22 cellular contexts compared by ENCODE assay signal in the genomic region with DNA sequence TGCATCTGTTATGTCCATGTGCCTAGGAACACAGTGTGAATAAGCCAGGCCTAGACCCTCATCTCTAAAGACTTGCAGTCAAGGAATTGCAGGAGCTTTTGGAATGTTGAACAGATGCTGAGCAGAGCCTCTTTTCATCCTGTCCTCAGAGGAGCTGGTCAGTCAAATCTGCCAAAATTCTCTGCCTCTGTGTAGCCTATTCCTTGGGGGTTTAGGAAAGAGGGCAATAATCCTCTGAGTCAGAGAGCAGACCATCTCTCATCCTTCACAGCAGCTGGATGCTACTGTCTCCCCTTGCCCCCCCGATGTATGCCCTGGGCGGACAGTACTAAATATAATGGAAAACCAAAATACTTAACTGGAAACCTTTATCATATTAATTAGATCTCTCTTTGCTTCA. TPM values are rescaled to one million over a fixed set of nuclear protein-coding genes. Genes with fewer than 3 reads are reported as not detected.
DNase-seq lines count a peak whose midpoint lies in the region; ATAC-seq and TF ChIP-seq lines count a peak whose summit lies in the region.
"Had no signal": no experiment of that assay in that cellular context is flagged by ENCODE, and none has a peak within 500 bp of the region (broad histone marks: within the 10 kb centered on the region; RNA-seq: fewer than 3 reads in every experiment).

No MANE protein-coding gene starts in this region.

- H3K9me3 Mint-ChIP-seq in activated CD4-positive, alpha-beta T cell treated with anti-CD3 and anti-CD28 coated beads for 36 hours (ENCODE audit: low read depth) = peaks cover 18% of the 10 kb centered on the region
- H3K9me3 Mint-ChIP-seq in CD4-positive, alpha-beta T cell = peaks cover 10% of the 10 kb centered on the region

- no peaks in the 10 kb centered on the region for H3K27me3 ChIP-seq in SK-N-SH (ENCODE audit: insufficient read depth)
- no peaks in the 10 kb centered on the region for H3K27me3 ChIP-seq in CD4-positive, alpha-beta T cell (ENCODE audit: control insufficient read depth, insufficient read depth, low read length)
- H3K27me3 ChIP-seq: MG63, Peyer's patch had no signal

- no peaks in the 10 kb centered on the region for H4K20me1 ChIP-seq in SK-N-SH (ENCODE audit: insufficient read depth)

- POLR2A ChIA-PET in SK-N-SH (lab: Yijun Ruan, JAX) = no interaction called here
- POLR2A ChIA-PET in activated CD4-positive, alpha-beta T cell treated with anti-CD3 and anti-CD28 coated beads for 36 hours (lab: Charles Lee) = no interaction called here
- POLR2A ChIA-PET in CD4-positive, alpha-beta T cell (lab: Charles Lee) = no interaction called here

- no peaks in the 10 kb centered on the region for H3F3A ChIP-seq in SK-N-SH (replicated peaks; ENCODE audit: insufficient read depth)

- no peak overlapping the region for H2AFZ ChIP-seq in SK-N-SH (ENCODE audit: low read depth)

- H3K79me2 ChIP-seq in SK-N-SH (ENCODE audit: insufficient read depth) = peaks cover 6% of the 10 kb centered on the region

- peaks cover under 1% of the 10 kb centered on the region for H3K27me3 Mint-ChIP-seq in activated CD4-positive, alpha-beta T cell treated with anti-CD3 and anti-CD28 coated beads for 36 hours
- no peaks in the 10 kb centered on the region for H3K27me3 Mint-ChIP-seq in CD4-positive, alpha-beta T cell
- H3K27me3 Mint-ChIP-seq: IgD-negative memory B cell had no signal

- no peak overlapping the region for H3K9ac ChIP-seq in SK-N-SH

- H3K4me3 Mint-ChIP-seq in activated CD4-positive, alpha-beta T cell treated with anti-CD3 and anti-CD28 coated beads for 36 hours = no peak overlapping the region
- H3K4me3 Mint-ChIP-seq in CD4-positive, alpha-beta T cell = no peak overlapping the region
- H3K4me3 Mint-ChIP-seq: CD4-positive, alpha-beta memory T cell; IgD-negative memory B cell had no signal

- TF ChIP-seq EP300 in SK-N-SH (IDR thresholded peaks at IDR 0.05; ENCODE audit: borderline replicate concordance in 1 of 2, low read depth in 1 of 2, low read length in 1 of 2) = no peak

- no peaks in the 10 kb centered on the region for H3K36me3 ChIP-seq in SK-N-SH (replicated peaks in 1 of 2; ENCODE audit: control insufficient read depth in 1 of 2, insufficient read depth in 2 of 2, low read length in 1 of 2)
- H3K36me3 ChIP-seq: MG63, Peyer's patch had no signal

- no peak overlapping the region for H3K27ac Mint-ChIP-seq in activated CD4-positive, alpha-beta T cell treated with anti-CD3 and anti-CD28 coated beads for 36 hours
- no peak overlapping the region for H3K27ac Mint-ChIP-seq in CD4-positive, alpha-beta T cell
- H3K27ac Mint-ChIP-seq: CD4-positive, alpha-beta memory T cell; IgD-negative memory B cell had no signal

- no peaks in the 10 kb centered on the region for H3K9me2 ChIP-seq in SK-N-SH

- H3K4me3 ChIP-seq in SK-N-SH (ENCODE audit: low read depth in 2 of 2, low read length in 1 of 2) = no peak overlapping the region
- H3K4me3 ChIP-seq in fibroblast of mammary gland (ENCODE audit: control insufficient read depth, low read depth, low read length) = no peak overlapping the region
- H3K4me3 ChIP-seq: MG63, Peyer's patch had no signal

- H3K4me2 ChIP-seq in SK-N-SH = no peak overlapping the region

- TF ChIP-seq RAD21 in SK-N-SH (IDR thresholded peaks at IDR 0.05; ENCODE audit: low read length) = no peak

- H3K36me3 Mint-ChIP-seq in activated CD4-positive, alpha-beta T cell treated with anti-CD3 and anti-CD28 coated beads for 36 hours (ENCODE audit: low read depth) = no peaks in the 10 kb centered on the region
- H3K36me3 Mint-ChIP-seq in CD4-positive, alpha-beta T cell (ENCODE audit: low read depth) = no peaks in the 10 kb centered on the region
- H3K36me3 Mint-ChIP-seq: CD4-positive, alpha-beta memory T cell; IgD-negative memory B cell had no signal

- intact Hi-C loops in sciatic nerve (cut with DNase I) = no loop called here
- intact Hi-C loops in activated CD4-positive, alpha-beta T cell treated with anti-CD3 and anti-CD28 coated beads for 36 hours (cut with DNase I, micrococcal nuclease) = no loop called here
- intact Hi-C loops in CD4-positive, alpha-beta T cell (cut with DNase I, micrococcal nuclease) = no loop called here

- peaks cover 17% of the 10 kb centered on the region for H3K9me3 ChIP-seq in SK-N-SH
- H3K9me3 ChIP-seq in CD4-positive, alpha-beta T cell (ENCODE audit: control insufficient read depth, low read length) = peaks cover 17% of the 10 kb centered on the region

- H3K27ac ChIP-seq in SK-N-SH (ENCODE audit: low read depth in 2 of 2, low read length in 1 of 2) = peak overlapping the region in 1 of 2 experiments; percentile 53; a peak in 2 of 4 replicates
- H3K27ac ChIP-seq in CD4-positive, alpha-beta T cell (ENCODE audit: low read depth, low read length) = no peak overlapping the region
- H3K27ac ChIP-seq: Peyer's patch had no signal

- CTCF ChIA-PET in SK-N-SH (lab: Yijun Ruan, JAX) = no interaction called here
- CTCF ChIA-PET in activated CD4-positive, alpha-beta T cell treated with anti-CD3 and anti-CD28 coated beads for 36 hours (lab: Charles Lee) = no interaction called here
- CTCF ChIA-PET in CD4-positive, alpha-beta T cell (lab: Charles Lee) = no interaction called here

- peaks cover 0 to 6% of the 10 kb centered on the region in 2 experiments; a peak in 2 of 4 replicates for H3K4me1 ChIP-seq in SK-N-SH (ENCODE audit: control insufficient read depth in 1 of 2, insufficient read depth in 2 of 2, low read depth in 1 of 2, low read length in 1 of 2)
- H3K4me1 ChIP-seq: Peyer's patch had no signal

- 63% methylated on average over 2 of the region's 2 CpGs for WGBS in SK-N-SH (ENCODE audit: low lambda C conversion rate)

- no peak for TF ChIP-seq CTCF in SK-N-SH (IDR thresholded peaks at IDR 0.05)
- no peak for TF ChIP-seq CTCF in fibroblast of mammary gland (conservative IDR thresholded peaks at IDR 0.05; ENCODE audit: control insufficient read depth, insufficient read depth, low read depth, low read length)
- no peak for TF ChIP-seq CTCF in CD4-positive, alpha-beta T cell (IDR thresholded peaks at IDR 0.05)

- peak; percentile 26 for DNase-seq in SK-N-SH
- peak; percentile 7 for DNase-seq in NCI-H69 (lab: John Stamatoyannopoulos, UW)
- DNase-seq in fibroblast of mammary gland (ENCODE audit: low read depth) = peak; percentile 82
- no peak for DNase-seq in sciatic nerve (ENCODE audit: low spot score)
- no peak for DNase-seq in activated CD4-positive, alpha-beta T cell treated with anti-CD3 and anti-CD28 coated beads for 36 hours
- no peak for DNase-seq in CD4-positive, alpha-beta T cell
- DNase-seq: 8988T; CD4-positive, alpha-beta memory T cell; DMS79 treated with DMSO at 0.1 percent for 48 hours; H7; Karpas-422; MG63; NCI-H1048; NCI-H1436 treated with DMSO at 0.1 percent for 48 hours; NCI-H2029 treated with DMSO at 0.1 percent for 48 hours; NCI-H2171; NCI-H526; Peyer's patch; SHP77 had no signal

- ATAC-seq in SK-N-SH treated with all-trans-retinoic acid at 6 μM for 48 hours = no peak; the same call in 2 of the 3 replicates
- peak; percentile 30 for ATAC-seq in sciatic nerve
- ATAC-seq in activated CD4-positive, alpha-beta T cell treated with anti-CD3 and anti-CD28 coated beads for 36 hours = no peak
- no peak for ATAC-seq in CD4-positive, alpha-beta T cell (ENCODE audit: poor library complexity)
- ATAC-seq in esophagus mucosa = no peak

- no peaks in the 10 kb centered on the region for H3K4me1 Mint-ChIP-seq in activated CD4-positive, alpha-beta T cell treated with anti-CD3 and anti-CD28 coated beads for 36 hours
- H3K4me1 Mint-ChIP-seq in CD4-positive, alpha-beta T cell (ENCODE audit: low read depth) = no peaks in the 10 kb centered on the region
- H3K4me1 Mint-ChIP-seq: CD4-positive, alpha-beta memory T cell; IgD-negative memory B cell had no signal

TF ChIP-seq in SK-N-SH, 30 proteins besides CTCF, POLR2A, EP300 and RAD21 (continues in another document):
- TF ChIP-seq MEF2A (IDR thresholded peaks at IDR 0.05; ENCODE audit: borderline replicate concordance, low read depth) (no peak), POLR2AphosphoS5 (IDR thresholded peaks at IDR 0.05; ENCODE audit: low read depth, low read length) (no peak), JUND (IDR thresholded peaks at IDR 0.05) (no peak)
- TF ChIP-seq, protein P1, sequence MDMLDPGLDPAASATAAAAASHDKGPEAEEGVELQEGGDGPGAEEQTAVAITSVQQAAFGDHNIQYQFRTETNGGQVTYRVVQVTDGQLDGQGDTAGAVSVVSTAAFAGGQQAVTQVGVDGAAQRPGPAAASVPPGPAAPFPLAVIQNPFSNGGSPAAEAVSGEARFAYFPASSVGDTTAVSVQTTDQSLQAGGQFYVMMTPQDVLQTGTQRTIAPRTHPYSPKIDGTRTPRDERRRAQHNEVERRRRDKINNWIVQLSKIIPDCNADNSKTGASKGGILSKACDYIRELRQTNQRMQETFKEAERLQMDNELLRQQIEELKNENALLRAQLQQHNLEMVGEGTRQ (IDR thresholded peaks at IDR 0.05; ENCODE audit: borderline replicate concordance, low read depth, low read length) = no peak
- TF ChIP-seq, protein P2, sequence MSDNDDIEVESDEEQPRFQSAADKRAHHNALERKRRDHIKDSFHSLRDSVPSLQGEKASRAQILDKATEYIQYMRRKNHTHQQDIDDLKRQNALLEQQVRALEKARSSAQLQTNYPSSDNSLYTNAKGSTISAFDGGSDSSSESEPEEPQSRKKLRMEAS (IDR thresholded peaks at IDR 0.05; ENCODE audit: low read depth) = no peak

TF ChIP-seq in SK-N-SH treated with all-trans-retinoic acid at 6 μM for 48 hours, 23 proteins besides CTCF, POLR2A, EP300 and RAD21 (continues in another document):
- TF ChIP-seq CSDC2 (CRISPR knock-in tag; IDR thresholded peaks at IDR 0.05) = no peak
- no peak for TF ChIP-seq GLIS3 (CRISPR knock-in tag; IDR thresholded peaks at IDR 0.05)
- TF ChIP-seq OSR1 (CRISPR knock-in tag; IDR thresholded peaks at IDR 0.05) = no peak
- TF ChIP-seq BACH2 (CRISPR knock-in tag; IDR thresholded peaks at IDR 0.05; ENCODE audit: borderline replicate concordance) = no peak
- TF ChIP-seq, protein P3, sequence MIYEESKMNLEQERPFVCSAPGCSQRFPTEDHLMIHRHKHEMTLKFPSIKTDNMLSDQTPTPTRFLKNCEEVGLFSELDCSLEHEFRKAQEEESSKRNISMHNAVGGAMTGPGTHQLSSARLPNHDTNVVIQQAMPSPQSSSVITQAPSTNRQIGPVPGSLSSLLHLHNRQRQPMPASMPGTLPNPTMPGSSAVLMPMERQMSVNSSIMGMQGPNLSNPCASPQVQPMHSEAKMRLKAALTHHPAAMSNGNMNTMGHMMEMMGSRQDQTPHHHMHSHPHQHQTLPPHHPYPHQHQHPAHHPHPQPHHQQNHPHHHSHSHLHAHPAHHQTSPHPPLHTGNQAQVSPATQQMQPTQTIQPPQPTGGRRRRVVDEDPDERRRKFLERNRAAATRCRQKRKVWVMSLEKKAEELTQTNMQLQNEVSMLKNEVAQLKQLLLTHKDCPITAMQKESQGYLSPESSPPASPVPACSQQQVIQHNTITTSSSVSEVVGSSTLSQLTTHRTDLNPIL (CRISPR knock-in tag; IDR thresholded peaks at IDR 0.05; ENCODE audit: low read depth) = no peak
- TF ChIP-seq SNAI2 (CRISPR knock-in tag; IDR thresholded peaks at IDR 0.05) = no peak

RNA-seq across cellular contexts. Expression of a gene that starts 52.6 kb away (rescaled TPM):
- 1.5 and 2.2 TPM in 2 replicates for polyA plus RNA-seq in SK-N-SH (2012; rRNA removed)
- 1.7 and 1.8 TPM in 2 replicates for polyA plus RNA-seq in SK-N-SH (2012; cell fraction: cytosol; rRNA removed)
- 1.5 and 3.0 TPM in 2 replicates for polyA plus RNA-seq in SK-N-SH (2012; cell fraction: nucleus; rRNA removed)
- total RNA-seq in sciatic nerve (42.1 TPM), esophagus mucosa (0.32 TPM)
- total RNA-seq in activated CD4-positive, alpha-beta T cell treated with anti-CD3 and anti-CD28 coated beads for 36 hours = not detected
- not detected for total RNA-seq in CD4-positive, alpha-beta T cell
- total RNA-seq: CD4-positive, alpha-beta memory T cell had no signal
- polyA plus RNA-seq: CD4-positive, alpha-beta memory T cell; IgD-negative memory B cell had no signal

Comparison
In these comparisons a context has a peak if more than half of its experiments do, and no peak if none do; other contexts are left out.
1. DNase-seq: peak in SK-N-SH (single experiment), NCI-H69 (single experiment) and fibroblast of mammary gland (single experiment); none in sciatic nerve (single experiment), activated CD4-positive, alpha-beta T cell treated with anti-CD3 and anti-CD28 coated beads for 36 hours (single experiment) and CD4-positive, alpha-beta T cell (0 of 10).
2. RNA of a gene that starts 52.6 kb away (total RNA-seq): 42.1 TPM in sciatic nerve (single experiment); 0.32 TPM in esophagus mucosa (single experiment), not detected in CD4-positive, alpha-beta T cell and not detected in activated CD4-positive, alpha-beta T cell treated with anti-CD3 and anti-CD28 coated beads for 36 hours; every median in the first group is over 10 times any median in the second.